Comparison of ENCODE assay signal across 25 cellular contexts in the genomic region with DNA sequence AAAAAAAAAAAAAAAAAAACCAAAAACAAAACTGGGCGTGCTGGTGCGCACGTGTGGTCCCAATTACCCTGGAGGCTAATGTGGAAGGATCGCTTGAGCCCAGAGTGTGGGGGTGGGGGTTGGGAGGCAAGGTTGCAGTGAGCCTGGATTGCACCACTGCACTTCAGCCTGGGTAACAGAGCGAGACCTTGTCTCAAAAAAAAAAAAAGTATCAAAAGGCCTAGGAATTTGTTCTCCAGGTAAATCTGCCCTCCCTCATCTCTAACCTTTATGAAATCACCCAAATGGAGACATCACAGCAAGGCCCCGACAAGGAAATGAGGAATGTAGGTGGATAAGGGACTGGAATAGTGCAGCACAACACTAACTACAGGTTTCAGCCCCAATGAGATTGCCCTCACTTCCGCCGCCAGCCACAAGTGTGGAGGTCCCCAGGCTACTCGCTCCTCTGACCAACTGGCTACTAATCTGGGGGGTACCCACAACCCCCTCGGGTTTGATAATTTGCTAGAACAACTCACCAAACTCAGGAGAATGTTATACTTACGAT. TPM values are rescaled to one million over a fixed set of nuclear protein-coding genes. Genes with fewer than 3 reads are reported as not detected.
A peak's percentile ranks its signal among the peaks of the same experiment; 100 is the strongest.
DNase-seq lines count a peak whose midpoint lies in the region; ATAC-seq and TF ChIP-seq lines count a peak whose summit lies in the region.
"Had no signal": no experiment of that assay in that cellular context is flagged by ENCODE, and none has a peak within 500 bp of the region (broad histone marks: within the 10 kb centered on the region; RNA-seq: fewer than 3 reads in every experiment).

No MANE protein-coding gene starts in this region.

- no peak overlapping the region for H3K4me3 Mint-ChIP-seq in CD8-positive, alpha-beta T cell
- H3K4me3 Mint-ChIP-seq: activated T-helper 17 cell treated with anti-CD3 and anti-CD28 coated beads, Interleukin-2, amount 50 U/mL, for 72 hours; brain; CD4-positive, CD25-positive, alpha-beta regulatory T cell; stimulated activated naive CD8-positive, alpha-beta T cell treated with anti-CD3 and anti-CD28 coated beads, Interleukin-15, Interleukin-2, amounts not matched to agents 100 ng/mL and 50 ng/mL, for 24 hours had no signal

- peaks cover 30% of the 10 kb centered on the region for H3K4me1 Mint-ChIP-seq in CD8-positive, alpha-beta T cell (ENCODE audit: low read depth)

- no peaks in the 10 kb centered on the region for H3K27me3 Mint-ChIP-seq in CD8-positive, alpha-beta T cell (ENCODE audit: low read depth)
- H3K27me3 Mint-ChIP-seq: stimulated activated naive CD8-positive, alpha-beta T cell treated with anti-CD3 and anti-CD28 coated beads, Interleukin-15, Interleukin-2, amounts not matched to agents 100 ng/mL and 50 ng/mL, for 24 hours had no signal

- 0 out of 2 replicates have a peak overlapping the region, but pooled peaks have one; percentile 0 for H2AFZ ChIP-seq in GM23248

- in situ Hi-C loops in GM23248 (cut with MboI): no loop called here

- H3K36me3 ChIP-seq in GM23248 (ENCODE audit: low read depth) (no peaks in the 10 kb centered on the region), esophagus (ENCODE audit: control insufficient read depth in 2 of 2, insufficient read depth in 2 of 2, low read length in 1 of 2) (no peaks in the 10 kb centered on the region), WERI-Rb-1 (no peaks in the 10 kb centered on the region)
- no peaks in the 10 kb centered on the region for H3K36me3 ChIP-seq in CD8-positive, alpha-beta T cell (ENCODE audit: insufficient read depth, low read length)
- H3K36me3 ChIP-seq: colonic mucosa, left ventricle myocardium inferior, SJSA1 had no signal

- no peak overlapping the region for H3K4me3 ChIP-seq in GM23248
- H3K4me3 ChIP-seq in esophagus (ENCODE audit: low read depth in 1 of 2, low read length in 2 of 2): no peak overlapping the region
- H3K4me3 ChIP-seq in CD8-positive, alpha-beta T cell (ENCODE audit: low read depth, low read length): no peak overlapping the region
- no peak overlapping the region for H3K4me3 ChIP-seq in WERI-Rb-1 (ENCODE audit: low read depth, low read length)
- H3K4me3 ChIP-seq: colonic mucosa, GM12878, left ventricle myocardium inferior, mucosa of descending colon, SJSA1, smooth muscle cell had no signal

- WGBS in GM23248 (ENCODE audit: low coverage in 1 of 2, low lambda C conversion rate in 2 of 2, missing lambda C conversion rate in 2 of 2), 2 experiments: 52 to 54% methylated on average over 11 of the region's 11 CpGs
- WGBS in esophagus, 2 donors: 57 to 70% methylated on average over 11 of the region's 11 CpGs

- no peak for TF ChIP-seq CTCF in CD8-positive, alpha-beta T cell (IDR thresholded peaks at IDR 0.05)
- no peak for TF ChIP-seq CTCF in WERI-Rb-1 (IDR thresholded peaks at IDR 0.05; ENCODE audit: low read depth, low read length)

- intact Hi-C loops in CD8-positive, alpha-beta T cell (cut with DNase I, micrococcal nuclease): no loop called here

- H3F3A ChIP-seq in GM23248 (ENCODE audit: insufficient read depth): peaks cover 11% of the 10 kb centered on the region; the same call in 1 of the 2 replicates

- DNase-seq in GM23248 (no peak), left kidney (ENCODE audit: low read depth, low spot score) (peak; percentile 84), retina (peak; percentile 61), NOMO-1 (lab: John Stamatoyannopoulos, UW; ENCODE audit: unreplicated experiment in 2 of 2) (no peak), WERI-Rb-1 (no peak)
- DNase-seq in CD8-positive, alpha-beta T cell: no peak
- DNase-seq in stimulated activated CD4-positive, alpha-beta T cell treated with anti-CD3 and anti-CD28 coated beads, Interleukin-4, amount 100 ng/mL, for 1 hour: no peak
- DNase-seq: ACHN; activated CD4-positive, alpha-beta T cell treated with anti-CD3 and anti-CD28 coated beads for 48 hours; CD4-positive, CD25-positive, alpha-beta regulatory T cell; colonic mucosa; DMS153; GOT3; left ventricle myocardium inferior; mucosa of descending colon; NCI-H1105 treated with DMSO at 0.1 percent for 48 hours; NK-92 treated with Interleukin-12 subunit alpha and Interleukin-12 subunit beta, amount 100 ng/mL, for 24 hours; stimulated activated CD4-positive, alpha-beta T cell treated with anti-CD3 and anti-CD28 coated beads, Interleukin-4, amount 100 ng/mL, for 24 hours had no signal

- H3K9me2 ChIP-seq in GM23248 (ENCODE audit: insufficient read depth): no peaks in the 10 kb centered on the region

- H3K9me3 ChIP-seq in GM23248 (ENCODE audit: low read depth): no peaks in the 10 kb centered on the region
- H3K9me3 ChIP-seq in esophagus (ENCODE audit: control insufficient read depth in 2 of 2, insufficient read depth in 1 of 2, low read depth in 1 of 2, low read length in 1 of 2): no peaks in the 10 kb centered on the region
- no peaks in the 10 kb centered on the region for H3K9me3 ChIP-seq in CD8-positive, alpha-beta T cell (ENCODE audit: low read length)
- peaks cover 26% of the 10 kb centered on the region for H3K9me3 ChIP-seq in WERI-Rb-1 (ENCODE audit: severe bottlenecking)
- H3K9me3 ChIP-seq: colonic mucosa had no signal

- ATAC-seq in CD8-positive, alpha-beta T cell: no peak
- ATAC-seq: activated T-helper 17 cell treated with anti-CD3 and anti-CD28 coated beads, Interleukin-2, amount 50 U/mL, for 72 hours; GM12878; mucosa of descending colon had no signal

- H3K27ac ChIP-seq in GM23248 (no peak overlapping the region), esophagus (ENCODE audit: low read depth in 2 of 2, low read length in 1 of 2) (peak overlapping the region; percentile 48 to 80), WERI-Rb-1 (no peak overlapping the region)
- no peak overlapping the region for H3K27ac ChIP-seq in CD8-positive, alpha-beta T cell (ENCODE audit: low read depth, low read length)
- H3K27ac ChIP-seq: colonic mucosa, left ventricle myocardium inferior, SJSA1 had no signal

- H4K20me1 ChIP-seq in GM23248 (ENCODE audit: insufficient read depth): no peaks in the 10 kb centered on the region

- H3K36me3 Mint-ChIP-seq in CD8-positive, alpha-beta T cell: peaks cover 3% of the 10 kb centered on the region
- H3K36me3 Mint-ChIP-seq: brain had no signal

- H3K79me2 ChIP-seq in GM23248 (ENCODE audit: insufficient read depth): no peaks in the 10 kb centered on the region

- CTCF ChIA-PET in CD8-positive, alpha-beta T cell (lab: Charles Lee): interaction anchor here (0.6 kb wide), 1 partner anchor 186 kb away, joined by 3 read pairs; no protein-coding TSS in a partner anchor

- H3K4me2 ChIP-seq in GM23248 (ENCODE audit: unreplicated experiment): no peak overlapping the region
- H3K4me2 ChIP-seq: smooth muscle cell had no signal

- no peaks in the 10 kb centered on the region for H3K27me3 ChIP-seq in GM23248 (replicated peaks; ENCODE audit: insufficient read depth)
- H3K27me3 ChIP-seq in esophagus (ENCODE audit: control insufficient read depth in 1 of 2, insufficient read depth in 2 of 2, low read length in 2 of 2): no peaks in the 10 kb centered on the region
- no peaks in the 10 kb centered on the region for H3K27me3 ChIP-seq in CD8-positive, alpha-beta T cell (ENCODE audit: insufficient read depth, low read length)
- no peaks in the 10 kb centered on the region for H3K27me3 ChIP-seq in WERI-Rb-1 (ENCODE audit: insufficient read depth, low read depth, severe bottlenecking)
- H3K27me3 ChIP-seq: colonic mucosa, SJSA1 had no signal

- H3K27ac Mint-ChIP-seq in CD8-positive, alpha-beta T cell: no peak overlapping the region
- H3K27ac Mint-ChIP-seq: activated T-helper 17 cell treated with anti-CD3 and anti-CD28 coated beads, Interleukin-2, amount 50 U/mL, for 72 hours; CD4-positive, CD25-positive, alpha-beta regulatory T cell; stimulated activated naive CD8-positive, alpha-beta T cell treated with anti-CD3 and anti-CD28 coated beads, Interleukin-15, Interleukin-2, amounts not matched to agents 100 ng/mL and 50 ng/mL, for 24 hours had no signal

- H3K4me1 ChIP-seq in GM23248 (ENCODE audit: insufficient read depth) (peaks cover 13% of the 10 kb centered on the region), esophagus (ENCODE audit: control insufficient read depth in 2 of 2, insufficient read depth in 2 of 2, low read length in 1 of 2) (peaks cover 5 to 9% of the 10 kb centered on the region in 2 donors)
- H3K4me1 ChIP-seq in CD8-positive, alpha-beta T cell (ENCODE audit: insufficient read depth, low read length): peaks cover 13% of the 10 kb centered on the region
- H3K4me1 ChIP-seq: colonic mucosa had no signal

- H3K9me3 Mint-ChIP-seq in CD8-positive, alpha-beta T cell: peaks cover 15% of the 10 kb centered on the region

- H3K9ac ChIP-seq in GM23248: no peak overlapping the region

- POLR2A ChIA-PET in CD8-positive, alpha-beta T cell (lab: Charles Lee): no interaction called here

RNA-seq across cellular contexts. Expression of gene DDR1, which starts 36.8 kb away (rescaled TPM):
- 23.1 and 27.0 TPM in 2 replicates for total RNA-seq in GM23248 (2014; rRNA removed; shearing (Covaris generic))
- 16.9 and 17.5 TPM in 2 replicates for polyA plus RNA-seq in GM23248 (2016; fragmentation: Nextera tagmentation; extraction: Ambion mirVana)
- 100 to 1,000 TPM; 102 to 136 TPM for polyA plus RNA-seq in esophagus
- 1 to 10 TPM; 5.9 to 8.0 TPM for total RNA-seq in CD8-positive, alpha-beta T cell

Comparison
In these comparisons a context has a peak if more than half of its experiments do, and no peak if none do; other contexts are left out.
1. DNase-seq: peak in left kidney (single experiment) and retina (single experiment); none in GM23248 (single experiment), NOMO-1 (0 of 2), CD8-positive, alpha-beta T cell (0 of 7), stimulated activated CD4-positive, alpha-beta T cell treated with anti-CD3 and anti-CD28 coated beads, Interleukin-4, amount 100 ng/mL, for 1 hour (single experiment) and WERI-Rb-1 (single experiment).
2. H3K27ac ChIP-seq: peak in esophagus (2 of 2); none in GM23248 (single experiment), CD8-positive, alpha-beta T cell (single experiment) and WERI-Rb-1 (single experiment).